16 cellular contexts compared by ENCODE assay signal in genomic region chrX:48560056-48560455, GRCh38. TPM values are rescaled to one million over a fixed set of nuclear protein-coding genes. Genes with fewer than 3 reads are reported as not detected.
A peak's percentile ranks its signal among the peaks of the same experiment; 100 is the strongest.
DNase-seq lines count a peak whose midpoint lies in the region; ATAC-seq and TF ChIP-seq lines count a peak whose summit lies in the region.
"Had no signal": no experiment of that assay in that cellular context is flagged by ENCODE, and none has a peak within 500 bp of the region (broad histone marks: within the 10 kb centered on the region; RNA-seq: fewer than 3 reads in every experiment).

No MANE protein-coding gene starts in this region.

- H3K27ac ChIP-seq in RWPE1 = peak overlapping the region; percentile 31; the same call in 1 of the 2 replicates
- H3K27ac ChIP-seq: BLaER1, C4-2B had no signal

- CTCF ChIA-PET in RWPE1 (lab: Yijun Ruan, JAX) = no interaction called here

- H3K4me1 Mint-ChIP-seq in activated T-cell treated with anti-CD3 and anti-CD28 coated beads, Interleukin-2, amount 50 U/mL, for 24 hours (ENCODE audit: low read depth) = peaks cover 6% of the 10 kb centered on the region
- H3K4me1 Mint-ChIP-seq in activated T-cell treated with anti-CD3 and anti-CD28 coated beads, Interleukin-2, amount 50 U/mL, for 4 hours (ENCODE audit: low read depth) = peaks cover 2% of the 10 kb centered on the region
- peaks cover 3% of the 10 kb centered on the region for H3K4me1 Mint-ChIP-seq in chondrocyte (ENCODE audit: low read depth)
- peaks cover 0 to 3% of the 10 kb centered on the region in 2 donors for H3K4me1 Mint-ChIP-seq in stimulated activated naive B cell treated with anti-CD40 and anti-IgM and Interleukin-4, amounts not matched to agents 10 μg/mL and 1 μg/mL and 100 μg/mL, for 72 hours
- H3K4me1 Mint-ChIP-seq: B cell; CD4-positive, CD25-positive, alpha-beta regulatory T cell; GM23338 had no signal

- DNase-seq in activated T-cell treated with anti-CD3 and anti-CD28 coated beads, Interleukin-2, amount 50 U/mL, for 24 hours = no peak
- DNase-seq in activated T-cell treated with anti-CD3 and anti-CD28 coated beads, Interleukin-2, amount 50 U/mL, for 4 hours = no peak
- no peak for DNase-seq in RWPE1 (ENCODE audit: low spot score)
- DNase-seq in chondrocyte (ENCODE audit: low spot score) = peak; percentile 85
- DNase-seq in stimulated activated naive B cell treated with anti-CD40 and anti-IgM and Interleukin-4, amounts not matched to agents 10 μg/mL and 1 μg/mL and 100 μg/mL, for 72 hours = no peak
- DNase-seq in GM19238 (ENCODE audit: insufficient read length, low spot score) = no peak
- DNase-seq in A172 (ENCODE audit: low spot score) = no peak
- DNase-seq: Caco-2; CD4-positive, CD25-positive, alpha-beta regulatory T cell; CD8-positive, alpha-beta T cell; DMS153; DND-41 had no signal

- H3K9me3 Mint-ChIP-seq in activated T-cell treated with anti-CD3 and anti-CD28 coated beads, Interleukin-2, amount 50 U/mL, for 24 hours = no peaks in the 10 kb centered on the region
- H3K9me3 Mint-ChIP-seq in activated T-cell treated with anti-CD3 and anti-CD28 coated beads, Interleukin-2, amount 50 U/mL, for 4 hours = no peaks in the 10 kb centered on the region
- H3K9me3 Mint-ChIP-seq in chondrocyte (ENCODE audit: low read depth) = peaks cover 9% of the 10 kb centered on the region
- H3K9me3 Mint-ChIP-seq in stimulated activated naive B cell treated with anti-CD40 and anti-IgM and Interleukin-4, amounts not matched to agents 10 μg/mL and 1 μg/mL and 100 μg/mL, for 72 hours = no peaks in the 10 kb centered on the region
- H3K9me3 Mint-ChIP-seq: CD4-positive, CD25-positive, alpha-beta regulatory T cell; CD8-positive, alpha-beta T cell; GM23338 had no signal

- peaks cover 15% of the 10 kb centered on the region for H3K27me3 Mint-ChIP-seq in activated T-cell treated with anti-CD3 and anti-CD28 coated beads, Interleukin-2, amount 50 U/mL, for 24 hours
- no peaks in the 10 kb centered on the region for H3K27me3 Mint-ChIP-seq in activated T-cell treated with anti-CD3 and anti-CD28 coated beads, Interleukin-2, amount 50 U/mL, for 4 hours (ENCODE audit: low read depth)
- H3K27me3 Mint-ChIP-seq in chondrocyte (ENCODE audit: low read depth) = no peaks in the 10 kb centered on the region
- no peaks in the 10 kb centered on the region for H3K27me3 Mint-ChIP-seq in stimulated activated naive B cell treated with anti-CD40 and anti-IgM and Interleukin-4, amounts not matched to agents 10 μg/mL and 1 μg/mL and 100 μg/mL, for 72 hours
- H3K27me3 Mint-ChIP-seq: B cell; CD4-positive, CD25-positive, alpha-beta regulatory T cell had no signal

- ATAC-seq in activated T-cell treated with anti-CD3 and anti-CD28 coated beads, Interleukin-2, amount 50 U/mL, for 4 hours = no peak
- no peak for ATAC-seq in stimulated activated naive B cell treated with anti-CD40 and anti-IgM and Interleukin-4, amounts not matched to agents 10 μg/mL and 1 μg/mL and 100 μg/mL, for 72 hours (replicated peaks)
- ATAC-seq: CD8-positive, alpha-beta T cell; GM23338 had no signal

- H3K36me3 Mint-ChIP-seq in activated T-cell treated with anti-CD3 and anti-CD28 coated beads, Interleukin-2, amount 50 U/mL, for 24 hours (ENCODE audit: low read depth) = peaks cover 68% of the 10 kb centered on the region
- H3K36me3 Mint-ChIP-seq in activated T-cell treated with anti-CD3 and anti-CD28 coated beads, Interleukin-2, amount 50 U/mL, for 4 hours (ENCODE audit: insufficient read depth) = peaks cover 4% of the 10 kb centered on the region
- H3K36me3 Mint-ChIP-seq in chondrocyte (ENCODE audit: low read depth) = peaks cover 18% of the 10 kb centered on the region
- peaks cover 14 to 27% of the 10 kb centered on the region in 2 donors for H3K36me3 Mint-ChIP-seq in stimulated activated naive B cell treated with anti-CD40 and anti-IgM and Interleukin-4, amounts not matched to agents 10 μg/mL and 1 μg/mL and 100 μg/mL, for 72 hours

- peak overlapping the region; percentile 44 for H3K27ac Mint-ChIP-seq in activated T-cell treated with anti-CD3 and anti-CD28 coated beads, Interleukin-2, amount 50 U/mL, for 24 hours
- H3K27ac Mint-ChIP-seq in chondrocyte (ENCODE audit: unreplicated experiment) = no peak overlapping the region
- H3K27ac Mint-ChIP-seq in stimulated activated naive B cell treated with anti-CD40 and anti-IgM and Interleukin-4, amounts not matched to agents 10 μg/mL and 1 μg/mL and 100 μg/mL, for 72 hours = peak overlapping the region; percentile 37
- H3K27ac Mint-ChIP-seq: B cell; CD4-positive, CD25-positive, alpha-beta regulatory T cell; CD8-positive, alpha-beta T cell; GM23338 had no signal

- no peak overlapping the region for H3K4me3 Mint-ChIP-seq in activated T-cell treated with anti-CD3 and anti-CD28 coated beads, Interleukin-2, amount 50 U/mL, for 24 hours
- no peak overlapping the region for H3K4me3 Mint-ChIP-seq in activated T-cell treated with anti-CD3 and anti-CD28 coated beads, Interleukin-2, amount 50 U/mL, for 4 hours
- no peak overlapping the region for H3K4me3 Mint-ChIP-seq in chondrocyte (ENCODE audit: unreplicated experiment)
- H3K4me3 Mint-ChIP-seq in stimulated activated naive B cell treated with anti-CD40 and anti-IgM and Interleukin-4, amounts not matched to agents 10 μg/mL and 1 μg/mL and 100 μg/mL, for 72 hours = no peak overlapping the region
- H3K4me3 Mint-ChIP-seq: B cell; CD8-positive, alpha-beta T cell; GM23338 had no signal

- TF ChIP-seq CTCF in RWPE1 (conservative IDR thresholded peaks at IDR 0.05; ENCODE audit: low read depth) (no peak), chondrocyte (IDR thresholded peaks at IDR 0.05) (no peak)

- POLR2A ChIA-PET in RWPE1 (lab: Yijun Ruan, JAX; ENCODE audit: low non-redundant PET) = no interaction called here

RNA-seq across cellular contexts. Expression of gene RBM3, which starts 14.2 kb away (rescaled TPM):
- 100 to 1,000 TPM; 459 to 489 (median 484) TPM for total RNA-seq in activated T-cell treated with anti-CD3 and anti-CD28 coated beads, Interleukin-2, amount 50 U/mL, for 4 hours
- total RNA-seq in chondrocyte = 224 to 303 TPM (median 283 TPM) in 3 replicates
- 126 and 142 TPM in 2 replicates for total RNA-seq in A172 (2014; rRNA removed; shearing (Covaris generic))

RNA-seq across cellular contexts. Expression of gene TBC1D25, which starts 20.5 kb away (rescaled TPM):
- total RNA-seq in activated T-cell treated with anti-CD3 and anti-CD28 coated beads, Interleukin-2, amount 50 U/mL, for 4 hours = 10 to 100 TPM; 15.1 to 17.4 (median 16.5) TPM
- 15.7 to 18.9 TPM (median 18.8 TPM) in 3 replicates for total RNA-seq in chondrocyte
- 8.6 and 12.7 TPM in 2 replicates for total RNA-seq in A172 (2014; rRNA removed; shearing (Covaris generic))

RNA-seq across cellular contexts. Expression of gene WDR13, which starts 37.2 kb away (rescaled TPM):
- total RNA-seq in activated T-cell treated with anti-CD3 and anti-CD28 coated beads, Interleukin-2, amount 50 U/mL, for 4 hours = 10 to 100 TPM; 36.4 to 49.5 (median 36.9) TPM
- 87.7 to 92.9 TPM (median 92.3 TPM) in 3 replicates for total RNA-seq in chondrocyte
- 71.5 and 81.8 TPM in 2 replicates for total RNA-seq in A172 (2014; rRNA removed; shearing (Covaris generic))

RNA-seq across cellular contexts. Expression of gene EBP, which starts 38.4 kb away (rescaled TPM):
- total RNA-seq in activated T-cell treated with anti-CD3 and anti-CD28 coated beads, Interleukin-2, amount 50 U/mL, for 4 hours = 100 to 1,000 TPM in 2 of 3 donors, 10 to 100 TPM in 1; 87.0 to 113 (median 106) TPM
- 35.2 to 44.4 TPM (median 39.1 TPM) in 3 replicates for total RNA-seq in chondrocyte
- 92.6 and 143 TPM in 2 replicates for total RNA-seq in A172 (2014; rRNA removed; shearing (Covaris generic))

RNA-seq across cellular contexts. Expression of gene PORCN, which starts 51.3 kb away (rescaled TPM):
- 1 to 10 TPM; 7.5 to 10.0 (median 9.4) TPM for total RNA-seq in activated T-cell treated with anti-CD3 and anti-CD28 coated beads, Interleukin-2, amount 50 U/mL, for 4 hours
- 10.8 to 23.1 TPM (median 12.5 TPM) in 3 replicates for total RNA-seq in chondrocyte
- 13.2 and 15.2 TPM in 2 replicates for total RNA-seq in A172 (2014; rRNA removed; shearing (Covaris generic))
